Comparison of ENCODE assay signal across 1 cellular context in the genomic region with DNA sequence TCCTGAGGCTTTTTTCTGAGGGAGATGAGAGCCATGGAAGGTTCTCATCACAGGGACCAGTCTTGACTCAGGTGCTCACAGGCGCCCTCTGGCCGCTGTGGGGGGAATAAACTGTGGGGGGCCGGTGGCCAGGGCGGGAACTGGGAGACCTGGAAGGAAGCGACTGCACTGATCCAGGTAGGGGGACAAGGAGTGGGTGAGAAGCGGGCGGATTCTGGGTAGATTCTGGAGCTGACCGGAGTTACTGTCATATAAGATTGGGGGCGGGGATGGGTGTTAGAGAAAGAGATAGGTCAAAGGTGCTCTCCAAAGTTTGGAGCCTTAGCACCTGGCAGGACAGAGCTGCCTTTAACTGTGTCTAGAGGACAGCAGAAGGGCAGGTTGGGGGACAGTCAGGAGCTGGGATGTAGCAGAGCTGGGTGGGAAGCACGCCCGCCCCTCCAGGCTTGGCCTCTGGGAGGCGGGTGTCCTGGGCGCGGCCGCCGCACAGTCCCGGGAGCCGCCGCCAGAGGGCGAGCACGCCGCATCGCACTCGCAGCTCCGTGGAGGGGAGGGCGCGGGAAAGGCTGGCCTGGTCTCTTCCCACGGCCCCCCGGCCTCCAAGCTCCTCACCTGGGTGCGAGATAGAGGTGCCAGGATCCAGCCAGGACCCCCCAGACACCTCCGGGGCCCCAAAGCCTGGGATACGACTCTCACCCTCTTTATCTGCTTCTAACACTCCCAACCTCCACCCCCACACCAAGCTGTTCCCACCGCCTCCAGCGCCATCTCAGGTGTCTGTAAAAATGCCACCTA.
TF ChIP-seq lines count a peak whose summit lies in the region.

No MANE protein-coding gene starts in this region.

TF ChIP-seq in K562, 482 proteins besides CTCF, POLR2A, EP300 and RAD21 (continued from another document and continues in another):
- TF ChIP-seq ZFP36 (IDR thresholded peaks at IDR 0.05; ENCODE audit: low read depth, low read length, partially characterized antibody) (peak; percentile 98), RBM14 (IDR thresholded peaks at IDR 0.05; ENCODE audit: borderline replicate concordance, insufficient read depth, low read depth, low read length) (no peak), EP400 (IDR thresholded peaks at IDR 0.05) (peak; percentile 72), TAF9B (IDR thresholded peaks at IDR 0.05; ENCODE audit: partially characterized antibody) (no peak), ZNF282 (CRISPR knock-in tag; IDR thresholded peaks at IDR 0.05) (no peak), U2AF1 (optimal IDR thresholded peaks at IDR 0.05; ENCODE audit: low read depth, low read length) (no peak), HNRNPLL (IDR thresholded peaks at IDR 0.05; ENCODE audit: low read depth, low read length, poor library complexity, severe bottlenecking) (peak; percentile 36), OTX1 (CRISPR knock-in tag; IDR thresholded peaks at IDR 0.05) (no peak), ZZZ3 (IDR thresholded peaks at IDR 0.05) (no peak), NEUROD1 (IDR thresholded peaks at IDR 0.05; ENCODE audit: borderline replicate concordance, low read depth, low read length, partially characterized antibody) (peak; percentile 30), RBM22 (IDR thresholded peaks at IDR 0.05; ENCODE audit: low read depth, low read length, poor library complexity, severe bottlenecking) (no peak), DNMT1 (IDR thresholded peaks at IDR 0.05) (no peak), YBX1 (IDR thresholded peaks at IDR 0.05) (no peak), MBD1 (CRISPR knock-in tag; IDR thresholded peaks at IDR 0.05) (no peak), ESRRB (CRISPR knock-in tag; IDR thresholded peaks at IDR 0.05; ENCODE audit: borderline replicate concordance) (no peak), THRAP3 (IDR thresholded peaks at IDR 0.05; ENCODE audit: borderline replicate concordance) (no peak), TCF15 (CRISPR knock-in tag; IDR thresholded peaks at IDR 0.05) (no peak), KLF16 (IDR thresholded peaks at IDR 0.05) (peak; percentile 50; the same call in 1 of the 2 replicates), KDM2B (CRISPR knock-in tag; IDR thresholded peaks at IDR 0.05) (no peak), HMG20B (CRISPR knock-in tag; IDR thresholded peaks at IDR 0.05) (no peak), NR4A1 (CRISPR knock-in tag; IDR thresholded peaks at IDR 0.05) (no peak), NR4A1 (tag; IDR thresholded peaks at IDR 0.05) (no peak), SRF (CRISPR knock-in tag; IDR thresholded peaks at IDR 0.05) (peak in 1 of 2 experiments; percentile 66; a peak in 1 of 4 replicates), ARID3A (IDR thresholded peaks at IDR 0.05; ENCODE audit: borderline replicate concordance, low read depth, low read length) (no peak), PKNOX1 (IDR thresholded peaks at IDR 0.05) (peak; percentile 41), CHD2 (IDR thresholded peaks at IDR 0.05; ENCODE audit: low read depth, low read length) (no peak), SIX5 (IDR thresholded peaks at IDR 0.05; ENCODE audit: borderline replicate concordance in 1 of 2, insufficient read depth in 1 of 2, low read depth in 1 of 2, low read length in 2 of 2) (no peak), ETV1 (tag; conservative IDR thresholded peaks at IDR 0.05; ENCODE audit: low read depth) (no peak)
- TF ChIP-seq, protein P1, sequence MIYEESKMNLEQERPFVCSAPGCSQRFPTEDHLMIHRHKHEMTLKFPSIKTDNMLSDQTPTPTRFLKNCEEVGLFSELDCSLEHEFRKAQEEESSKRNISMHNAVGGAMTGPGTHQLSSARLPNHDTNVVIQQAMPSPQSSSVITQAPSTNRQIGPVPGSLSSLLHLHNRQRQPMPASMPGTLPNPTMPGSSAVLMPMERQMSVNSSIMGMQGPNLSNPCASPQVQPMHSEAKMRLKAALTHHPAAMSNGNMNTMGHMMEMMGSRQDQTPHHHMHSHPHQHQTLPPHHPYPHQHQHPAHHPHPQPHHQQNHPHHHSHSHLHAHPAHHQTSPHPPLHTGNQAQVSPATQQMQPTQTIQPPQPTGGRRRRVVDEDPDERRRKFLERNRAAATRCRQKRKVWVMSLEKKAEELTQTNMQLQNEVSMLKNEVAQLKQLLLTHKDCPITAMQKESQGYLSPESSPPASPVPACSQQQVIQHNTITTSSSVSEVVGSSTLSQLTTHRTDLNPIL (CRISPR knock-in tag; IDR thresholded peaks at IDR 0.05) = no peak
- TF ChIP-seq, protein P2, sequence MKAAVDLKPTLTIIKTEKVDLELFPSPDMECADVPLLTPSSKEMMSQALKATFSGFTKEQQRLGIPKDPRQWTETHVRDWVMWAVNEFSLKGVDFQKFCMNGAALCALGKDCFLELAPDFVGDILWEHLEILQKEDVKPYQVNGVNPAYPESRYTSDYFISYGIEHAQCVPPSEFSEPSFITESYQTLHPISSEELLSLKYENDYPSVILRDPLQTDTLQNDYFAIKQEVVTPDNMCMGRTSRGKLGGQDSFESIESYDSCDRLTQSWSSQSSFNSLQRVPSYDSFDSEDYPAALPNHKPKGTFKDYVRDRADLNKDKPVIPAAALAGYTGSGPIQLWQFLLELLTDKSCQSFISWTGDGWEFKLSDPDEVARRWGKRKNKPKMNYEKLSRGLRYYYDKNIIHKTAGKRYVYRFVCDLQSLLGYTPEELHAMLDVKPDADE (conservative IDR thresholded peaks at IDR 0.05; ENCODE audit: control insufficient read depth, low read depth, low read length) = peak; percentile 81; the same call in 1 of the 2 replicates
- TF ChIP-seq, protein P3, sequence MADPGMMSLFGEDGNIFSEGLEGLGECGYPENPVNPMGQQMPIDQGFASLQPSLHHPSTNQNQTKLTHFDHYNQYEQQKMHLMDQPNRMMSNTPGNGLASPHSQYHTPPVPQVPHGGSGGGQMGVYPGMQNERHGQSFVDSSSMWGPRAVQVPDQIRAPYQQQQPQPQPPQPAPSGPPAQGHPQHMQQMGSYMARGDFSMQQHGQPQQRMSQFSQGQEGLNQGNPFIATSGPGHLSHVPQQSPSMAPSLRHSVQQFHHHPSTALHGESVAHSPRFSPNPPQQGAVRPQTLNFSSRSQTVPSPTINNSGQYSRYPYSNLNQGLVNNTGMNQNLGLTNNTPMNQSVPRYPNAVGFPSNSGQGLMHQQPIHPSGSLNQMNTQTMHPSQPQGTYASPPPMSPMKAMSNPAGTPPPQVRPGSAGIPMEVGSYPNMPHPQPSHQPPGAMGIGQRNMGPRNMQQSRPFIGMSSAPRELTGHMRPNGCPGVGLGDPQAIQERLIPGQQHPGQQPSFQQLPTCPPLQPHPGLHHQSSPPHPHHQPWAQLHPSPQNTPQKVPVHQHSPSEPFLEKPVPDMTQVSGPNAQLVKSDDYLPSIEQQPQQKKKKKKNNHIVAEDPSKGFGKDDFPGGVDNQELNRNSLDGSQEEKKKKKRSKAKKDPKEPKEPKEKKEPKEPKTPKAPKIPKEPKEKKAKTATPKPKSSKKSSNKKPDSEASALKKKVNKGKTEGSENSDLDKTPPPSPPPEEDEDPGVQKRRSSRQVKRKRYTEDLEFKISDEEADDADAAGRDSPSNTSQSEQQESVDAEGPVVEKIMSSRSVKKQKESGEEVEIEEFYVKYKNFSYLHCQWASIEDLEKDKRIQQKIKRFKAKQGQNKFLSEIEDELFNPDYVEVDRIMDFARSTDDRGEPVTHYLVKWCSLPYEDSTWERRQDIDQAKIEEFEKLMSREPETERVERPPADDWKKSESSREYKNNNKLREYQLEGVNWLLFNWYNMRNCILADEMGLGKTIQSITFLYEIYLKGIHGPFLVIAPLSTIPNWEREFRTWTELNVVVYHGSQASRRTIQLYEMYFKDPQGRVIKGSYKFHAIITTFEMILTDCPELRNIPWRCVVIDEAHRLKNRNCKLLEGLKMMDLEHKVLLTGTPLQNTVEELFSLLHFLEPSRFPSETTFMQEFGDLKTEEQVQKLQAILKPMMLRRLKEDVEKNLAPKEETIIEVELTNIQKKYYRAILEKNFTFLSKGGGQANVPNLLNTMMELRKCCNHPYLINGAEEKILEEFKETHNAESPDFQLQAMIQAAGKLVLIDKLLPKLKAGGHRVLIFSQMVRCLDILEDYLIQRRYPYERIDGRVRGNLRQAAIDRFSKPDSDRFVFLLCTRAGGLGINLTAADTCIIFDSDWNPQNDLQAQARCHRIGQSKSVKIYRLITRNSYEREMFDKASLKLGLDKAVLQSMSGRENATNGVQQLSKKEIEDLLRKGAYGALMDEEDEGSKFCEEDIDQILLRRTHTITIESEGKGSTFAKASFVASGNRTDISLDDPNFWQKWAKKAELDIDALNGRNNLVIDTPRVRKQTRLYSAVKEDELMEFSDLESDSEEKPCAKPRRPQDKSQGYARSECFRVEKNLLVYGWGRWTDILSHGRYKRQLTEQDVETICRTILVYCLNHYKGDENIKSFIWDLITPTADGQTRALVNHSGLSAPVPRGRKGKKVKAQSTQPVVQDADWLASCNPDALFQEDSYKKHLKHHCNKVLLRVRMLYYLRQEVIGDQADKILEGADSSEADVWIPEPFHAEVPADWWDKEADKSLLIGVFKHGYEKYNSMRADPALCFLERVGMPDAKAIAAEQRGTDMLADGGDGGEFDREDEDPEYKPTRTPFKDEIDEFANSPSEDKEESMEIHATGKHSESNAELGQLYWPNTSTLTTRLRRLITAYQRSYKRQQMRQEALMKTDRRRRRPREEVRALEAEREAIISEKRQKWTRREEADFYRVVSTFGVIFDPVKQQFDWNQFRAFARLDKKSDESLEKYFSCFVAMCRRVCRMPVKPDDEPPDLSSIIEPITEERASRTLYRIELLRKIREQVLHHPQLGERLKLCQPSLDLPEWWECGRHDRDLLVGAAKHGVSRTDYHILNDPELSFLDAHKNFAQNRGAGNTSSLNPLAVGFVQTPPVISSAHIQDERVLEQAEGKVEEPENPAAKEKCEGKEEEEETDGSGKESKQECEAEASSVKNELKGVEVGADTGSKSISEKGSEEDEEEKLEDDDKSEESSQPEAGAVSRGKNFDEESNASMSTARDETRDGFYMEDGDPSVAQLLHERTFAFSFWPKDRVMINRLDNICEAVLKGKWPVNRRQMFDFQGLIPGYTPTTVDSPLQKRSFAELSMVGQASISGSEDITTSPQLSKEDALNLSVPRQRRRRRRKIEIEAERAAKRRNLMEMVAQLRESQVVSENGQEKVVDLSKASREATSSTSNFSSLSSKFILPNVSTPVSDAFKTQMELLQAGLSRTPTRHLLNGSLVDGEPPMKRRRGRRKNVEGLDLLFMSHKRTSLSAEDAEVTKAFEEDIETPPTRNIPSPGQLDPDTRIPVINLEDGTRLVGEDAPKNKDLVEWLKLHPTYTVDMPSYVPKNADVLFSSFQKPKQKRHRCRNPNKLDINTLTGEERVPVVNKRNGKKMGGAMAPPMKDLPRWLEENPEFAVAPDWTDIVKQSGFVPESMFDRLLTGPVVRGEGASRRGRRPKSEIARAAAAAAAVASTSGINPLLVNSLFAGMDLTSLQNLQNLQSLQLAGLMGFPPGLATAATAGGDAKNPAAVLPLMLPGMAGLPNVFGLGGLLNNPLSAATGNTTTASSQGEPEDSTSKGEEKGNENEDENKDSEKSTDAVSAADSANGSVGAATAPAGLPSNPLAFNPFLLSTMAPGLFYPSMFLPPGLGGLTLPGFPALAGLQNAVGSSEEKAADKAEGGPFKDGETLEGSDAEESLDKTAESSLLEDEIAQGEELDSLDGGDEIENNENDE (IDR thresholded peaks at IDR 0.05; ENCODE audit: low read depth, low read length) = no peak
- TF ChIP-seq, protein P4, sequence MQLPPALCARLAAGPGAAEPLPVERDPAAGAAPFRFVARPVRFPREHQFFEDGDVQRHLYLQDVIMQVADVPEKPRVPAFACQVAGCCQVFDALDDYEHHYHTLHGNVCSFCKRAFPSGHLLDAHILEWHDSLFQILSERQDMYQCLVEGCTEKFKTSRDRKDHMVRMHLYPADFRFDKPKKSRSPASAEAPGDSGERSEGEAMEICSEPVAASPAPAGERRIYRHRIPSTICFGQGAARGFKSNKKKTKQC (CRISPR knock-in tag; IDR thresholded peaks at IDR 0.05) = no peak; the same call in 1 of the 2 replicates
